Comparison of ENCODE assay signal across 10 cellular contexts in genomic region chr3:195537995-195538394, GRCh38. TPM values are rescaled to one million over a fixed set of nuclear protein-coding genes. Genes with fewer than 3 reads are reported as not detected.
DNase-seq lines count a peak whose midpoint lies in the region; ATAC-seq, FAIRE-seq and TF ChIP-seq lines count a peak whose summit lies in the region.
"Had no signal": no experiment of that assay in that cellular context is flagged by ENCODE, and none has a peak within 500 bp of the region (broad histone marks: within the 10 kb centered on the region; RNA-seq: fewer than 3 reads in every experiment).

No MANE protein-coding gene starts in this region.

- H3K27ac Mint-ChIP-seq in naive thymus-derived CD8-positive, alpha-beta T cell = peak overlapping the region; percentile 47 to 90 (median 72)
- no peak overlapping the region for H3K27ac Mint-ChIP-seq in endothelial cell (ENCODE audit: unreplicated experiment)

- peak overlapping the region; percentile 64 for H3K4me3 ChIP-seq in OCI-LY3 (ENCODE audit: low read length)

- TF ChIP-seq CTCF in OCI-LY3 (IDR thresholded peaks at IDR 0.05; ENCODE audit: low read depth, low read length) (no peak), endothelial cell (IDR thresholded peaks at IDR 0.05; ENCODE audit: unreplicated experiment) (no peak)

- peak overlapping the region; percentile 71 for H3K27ac ChIP-seq in OCI-LY3 (ENCODE audit: low read length)
- H3K27ac ChIP-seq: parathyroid adenoma had no signal

- H3K9me3 ChIP-seq in OCI-LY3 (ENCODE audit: insufficient read depth, low read length) = no peaks in the 10 kb centered on the region

- POLR2A ChIA-PET in naive thymus-derived CD8-positive, alpha-beta T cell (lab: Charles Lee) = interaction anchor here (0.7 to 7.4 kb wide), 5 partner anchors 8 to 267 kb away, joined by 3 to 119 read pairs (median 4); partner anchors contain the start of gene XXYLT1

- H3K36me3 Mint-ChIP-seq in naive thymus-derived CD8-positive, alpha-beta T cell = peaks cover 2 to 46% (median 4%) of the 10 kb centered on the region in 3 donors
- no peaks in the 10 kb centered on the region for H3K36me3 Mint-ChIP-seq in endothelial cell (ENCODE audit: low read depth, unreplicated experiment)

- H2AFZ ChIP-seq in OCI-LY3 (ENCODE audit: low read depth, low read length) = no peak overlapping the region
- H2AFZ ChIP-seq: parathyroid adenoma had no signal

- H3K36me3 ChIP-seq in OCI-LY3 (replicated peaks; ENCODE audit: low read depth, low read length) = peaks cover 7% of the 10 kb centered on the region

- peaks cover 83% of the 10 kb centered on the region for H4K20me1 ChIP-seq in OCI-LY3 (ENCODE audit: insufficient read depth, low read length)

- DNase-seq in GM18507 (ENCODE audit: extremely low spot score, insufficient read length, low read depth) (no peak), NCI-H2107 treated with DMSO at 0.1 percent for 48 hours (lab: John Stamatoyannopoulos, UW; ENCODE audit: unreplicated experiment) (no peak), NCI-H2171 treated with DMSO at 0.1 percent for 48 hours (lab: John Stamatoyannopoulos, UW) (no peak), islet precursor cell (no peak), endothelial cell (ENCODE audit: low spot score) (no peak)
- DNase-seq in naive thymus-derived CD8-positive, alpha-beta T cell = peak in 4 of 10 donors; percentile 26 to 43 (median 40)
- DNase-seq: NCI-H1417 had no signal

- peak; percentile 87 for FAIRE-seq in GM18507 (lab: Jason Lieb, UNC)

- H3K4me1 Mint-ChIP-seq in naive thymus-derived CD8-positive, alpha-beta T cell = peaks cover 38 to 80% (median 70%) of the 10 kb centered on the region in 4 donors
- H3K4me1 Mint-ChIP-seq in endothelial cell (ENCODE audit: unreplicated experiment) = peaks cover 14% of the 10 kb centered on the region

- peak; percentile 44 for ATAC-seq in GM21737 (IDR thresholded peaks at IDR 0.05; ENCODE audit: unreplicated experiment)
- ATAC-seq in naive thymus-derived CD8-positive, alpha-beta T cell = peak; percentile 38 to 59

- peaks cover 100% of the 10 kb centered on the region for H3K79me2 ChIP-seq in OCI-LY3 (ENCODE audit: low read length)

- peaks cover 41% of the 10 kb centered on the region for H3K4me1 ChIP-seq in OCI-LY3 (ENCODE audit: low read length)

- no peaks in the 10 kb centered on the region for H3K27me3 Mint-ChIP-seq in naive thymus-derived CD8-positive, alpha-beta T cell
- H3K27me3 Mint-ChIP-seq in endothelial cell (ENCODE audit: unreplicated experiment) = no peaks in the 10 kb centered on the region

- no peaks in the 10 kb centered on the region for H3K27me3 ChIP-seq in OCI-LY3 (ENCODE audit: low read depth, low read length)

- H3K9ac ChIP-seq in OCI-LY3 (ENCODE audit: low read length) = peak overlapping the region; percentile 36
- H3K9ac ChIP-seq: parathyroid adenoma had no signal

- H3K9me3 Mint-ChIP-seq in naive thymus-derived CD8-positive, alpha-beta T cell = no peaks in the 10 kb centered on the region
- no peaks in the 10 kb centered on the region for H3K9me3 Mint-ChIP-seq in endothelial cell (ENCODE audit: unreplicated experiment)

- peak overlapping the region; percentile 73 to 96 (median 90) for H3K4me3 Mint-ChIP-seq in naive thymus-derived CD8-positive, alpha-beta T cell
- H3K4me3 Mint-ChIP-seq in endothelial cell (ENCODE audit: unreplicated experiment) = no peak overlapping the region

- peak overlapping the region; percentile 96 for H3K4me2 ChIP-seq in OCI-LY3 (ENCODE audit: low read length)

RNA-seq across cellular contexts. Expression of gene PPP1R2, which starts 5.1 kb away (rescaled TPM):
- 100 to 1,000 TPM; 140 to 147 TPM for total RNA-seq in naive thymus-derived CD8-positive, alpha-beta T cell
- 100 to 1,000 TPM; 244 to 265 (median 245) TPM for polyA plus RNA-seq in naive thymus-derived CD8-positive, alpha-beta T cell
- 29.7 TPM for total RNA-seq in endothelial cell (ENCODE audit: unreplicated experiment)

RNA-seq across cellular contexts. Expression of gene APOD, which starts 45.7 kb away (rescaled TPM):
- not detected for total RNA-seq in naive thymus-derived CD8-positive, alpha-beta T cell
- not detected for polyA plus RNA-seq in naive thymus-derived CD8-positive, alpha-beta T cell
- 5.0 TPM for total RNA-seq in endothelial cell (ENCODE audit: unreplicated experiment)
